8 cellular contexts compared by ENCODE assay signal in genomic region chr17:80147035-80147939, GRCh38. TPM values are rescaled to one million over a fixed set of nuclear protein-coding genes. Genes with fewer than 3 reads are reported as not detected.
DNase-seq lines count a peak whose midpoint lies in the region; ATAC-seq lines count a peak whose summit lies in the region.

EIF4A3 (minus strand) TSS chr17:80147128; CDS start chr17:80146961, 167 bp downstream.

- H3K4me1 Mint-ChIP-seq in IgD-negative memory B cell: peaks cover 15 to 33% (median 25%) of the 10 kb centered on the region in 3 donors

- peaks cover 1% of the 10 kb centered on the region for H3K36me3 Mint-ChIP-seq in IgD-negative memory B cell

- H3K4me3 Mint-ChIP-seq in IgD-negative memory B cell: peak within 1 kb of the TSS; percentile 95 to 100 (median 97)

- H3K27ac Mint-ChIP-seq in IgD-negative memory B cell: peak within 1 kb of the TSS; percentile 65 to 97 (median 80)

- peak; percentile 74 for ATAC-seq in GM21528 (IDR thresholded peaks at IDR 0.05; ENCODE audit: low FRiP score, unreplicated experiment)

- no peaks in the 10 kb centered on the region for H3K9me3 Mint-ChIP-seq in IgD-negative memory B cell

- DNase-seq in DMS 273 (lab: John Stamatoyannopoulos, UW; ENCODE audit: unreplicated experiment) (peak; percentile 100), OCI-M2 (lab: John Stamatoyannopoulos, UW; ENCODE audit: unreplicated experiment) (peak; percentile 81), activated T-cell treated with anti-CD3 and anti-CD28 coated beads for 4 hours (peak; percentile 96), epidermal melanocyte (ENCODE audit: insufficient read length, low spot score) (peak; percentile 95), middle frontal gyrus (ENCODE audit: extremely low spot score, low spot score) (peak; percentile 98)
- peak; percentile 85 to 96 for DNase-seq in stimulated activated CD8-positive, alpha-beta memory T cell treated with anti-CD3 and anti-CD28 coated beads, Interleukin-2, amount 100 ng/mL, for 48 hours (ENCODE audit: low read depth in 2 of 2)

- H3K27me3 Mint-ChIP-seq in IgD-negative memory B cell: no peaks in the 10 kb centered on the region

RNA-seq across cellular contexts. Expression of gene EIF4A3, which starts in this region (rescaled TPM):
- 71.0 TPM for polyA plus RNA-seq in IgD-negative memory B cell

Comparison
In these comparisons a context has a peak if more than half of its experiments do, and no peak if none do; other contexts are left out.
1. Peak in every context shown above with its lines: DNase-seq and ATAC-seq.